25 cellular contexts compared by ENCODE assay signal in genomic region chr20:16216227-16217210, GRCh38.
DNase-seq lines count a peak whose midpoint lies in the region; ATAC-seq and TF ChIP-seq lines count a peak whose summit lies in the region.
"Had no signal": no experiment of that assay in that cellular context is flagged by ENCODE, and none has a peak within 500 bp of the region (broad histone marks: within the 10 kb centered on the region; RNA-seq: fewer than 3 reads in every experiment).

No MANE protein-coding gene starts in this region.

- H3K4me3 Mint-ChIP-seq in T-cell, result no peak overlapping the region
- H3K4me3 Mint-ChIP-seq: activated T-cell treated with anti-CD3 and anti-CD28 coated beads, Interleukin-2, amount 50 U/mL, for 24 hours; CD4-positive, alpha-beta memory T cell; stimulated activated naive CD8-positive, alpha-beta T cell treated with anti-CD3 and anti-CD28 coated beads, Interleukin-15, Interleukin-2, amounts not matched to agents 100 ng/mL and 50 ng/mL, for 24 hours; WTC11 had no signal

- no peaks in the 10 kb centered on the region for H3F3A ChIP-seq in SK-N-SH (replicated peaks; ENCODE audit: insufficient read depth)

- no peaks in the 10 kb centered on the region for H3K79me2 ChIP-seq in SK-N-SH (ENCODE audit: insufficient read depth)

- no peak for TF ChIP-seq CTCF in SK-N-SH (IDR thresholded peaks at IDR 0.05)
- no peak for TF ChIP-seq CTCF in epithelial cell of esophagus (IDR thresholded peaks at IDR 0.05; ENCODE audit: insufficient read depth, low read depth, low read length, missing control alignments)

- H3K4me3 ChIP-seq in SK-N-SH (ENCODE audit: low read depth in 2 of 2, low read length in 1 of 2) (no peak overlapping the region), epithelial cell of esophagus (ENCODE audit: low read length) (no peak overlapping the region)
- H3K4me3 ChIP-seq: ascending aorta, MG63, right atrium auricular region, smooth muscle cell, testis had no signal

- no peak overlapping the region for H2AFZ ChIP-seq in SK-N-SH (ENCODE audit: low read depth)

- H3K27me3 Mint-ChIP-seq in T-cell, result peaks cover 3 to 4% of the 10 kb centered on the region in 2 donors
- H3K27me3 Mint-ChIP-seq: activated T-cell treated with anti-CD3 and anti-CD28 coated beads, Interleukin-2, amount 50 U/mL, for 24 hours; CD4-positive, alpha-beta memory T cell; stimulated activated naive CD8-positive, alpha-beta T cell treated with anti-CD3 and anti-CD28 coated beads, Interleukin-15, Interleukin-2, amounts not matched to agents 100 ng/mL and 50 ng/mL, for 24 hours had no signal

- H3K9me2 ChIP-seq in SK-N-SH, result no peaks in the 10 kb centered on the region

- H3K4me1 Mint-ChIP-seq in T-cell, result no peaks in the 10 kb centered on the region
- H3K4me1 Mint-ChIP-seq: CD4-positive, alpha-beta memory T cell had no signal

- no peaks in the 10 kb centered on the region for H3K36me3 Mint-ChIP-seq in T-cell
- H3K36me3 Mint-ChIP-seq: CD4-positive, alpha-beta memory T cell had no signal

- no peak overlapping the region for H3K27ac Mint-ChIP-seq in T-cell
- H3K27ac Mint-ChIP-seq: activated T-cell treated with anti-CD3 and anti-CD28 coated beads, Interleukin-2, amount 50 U/mL, for 24 hours; CD4-positive, alpha-beta memory T cell; stimulated activated naive CD8-positive, alpha-beta T cell treated with anti-CD3 and anti-CD28 coated beads, Interleukin-15, Interleukin-2, amounts not matched to agents 100 ng/mL and 50 ng/mL, for 24 hours; WTC11 had no signal

- H4K20me1 ChIP-seq in SK-N-SH (ENCODE audit: insufficient read depth), result no peaks in the 10 kb centered on the region

- H3K27ac ChIP-seq in SK-N-SH (ENCODE audit: low read depth in 2 of 2, low read length in 1 of 2), result no peak overlapping the region; a peak in 2 of 4 replicates
- H3K27ac ChIP-seq: ascending aorta, right atrium auricular region, testis had no signal

- 32% methylated on average over 16 of the region's 16 CpGs for WGBS in SK-N-SH (ENCODE audit: low lambda C conversion rate)

- no peaks in the 10 kb centered on the region for H3K27me3 ChIP-seq in SK-N-SH (ENCODE audit: insufficient read depth)
- H3K27me3 ChIP-seq: ascending aorta, MG63, right atrium auricular region, testis had no signal

- no peaks in the 10 kb centered on the region for H3K9me3 ChIP-seq in SK-N-SH
- H3K9me3 ChIP-seq: ascending aorta, MG63, right atrium auricular region, testis had no signal

- intact Hi-C loops in left cardiac atrium (cut with DNase I), result no loop called here

- ATAC-seq in SK-N-SH treated with all-trans-retinoic acid at 6 μM for 48 hours (no peak), T-cell (replicated peaks in 1 of 4) (no peak), left cardiac atrium (no peak)
- ATAC-seq: WTC11 had no signal

- DNase-seq in SK-N-SH (peak; percentile 34), RPMI7951 (ENCODE audit: low read depth) (peak; percentile 68), epithelial cell of esophagus (ENCODE audit: low read depth) (peak; percentile 2), T-cell (no peak), NCI-H1092 treated with DMSO at 0.1 percent for 48 hours (lab: John Stamatoyannopoulos, UW) (no peak), left cardiac atrium (no peak), activated gamma-delta T cell (lab: John Stamatoyannopoulos, UW) (no peak)
- DNase-seq: activated gamma-delta T cell treated with Interleukin-2 at 50 U/mL for 16 hours; activated T-cell treated with anti-CD3 and anti-CD28 coated beads, Interleukin-2, amount 50 U/mL, for 24 hours; caudate nucleus; CD4-positive, alpha-beta memory T cell; DMS53; islet precursor cell; MG63; NCI-H1105 treated with DMSO at 0.1 percent for 48 hours; NCI-H2029; NCI-H345; stimulated activated CD4-positive, alpha-beta T cell treated with anti-CD3 and anti-CD28 coated beads, Interleukin-1b, Interleukin-23, amount 100 ng/mL, for 48 hours; testis had no signal

- POLR2A ChIA-PET in SK-N-SH (lab: Yijun Ruan, JAX), result no interaction called here
- POLR2A ChIA-PET in T-cell (lab: Charles Lee), result no interaction called here

- peak in 1 of 2 experiments; percentile 31; a peak in 1 of 4 replicates for TF ChIP-seq EP300 in SK-N-SH (IDR thresholded peaks at IDR 0.05; ENCODE audit: borderline replicate concordance in 1 of 2, low read depth in 1 of 2, low read length in 1 of 2)

- peaks cover 9 to 17% (median 10%) of the 10 kb centered on the region in 3 donors for H3K9me3 Mint-ChIP-seq in T-cell
- H3K9me3 Mint-ChIP-seq: activated T-cell treated with anti-CD3 and anti-CD28 coated beads, Interleukin-2, amount 50 U/mL, for 24 hours had no signal

- no peak for TF ChIP-seq RAD21 in SK-N-SH (IDR thresholded peaks at IDR 0.05; ENCODE audit: low read length)

- no peak overlapping the region for H3K9ac ChIP-seq in SK-N-SH

- peaks cover 0 to 10% of the 10 kb centered on the region in 2 experiments; a peak in 1 of 4 replicates for H3K4me1 ChIP-seq in SK-N-SH (ENCODE audit: control insufficient read depth in 1 of 2, insufficient read depth in 2 of 2, low read depth in 1 of 2, low read length in 1 of 2)
- H3K4me1 ChIP-seq: ascending aorta, right atrium auricular region, testis had no signal

- CTCF ChIA-PET in SK-N-SH (lab: Yijun Ruan, JAX), result interaction anchor here (1.5 kb wide), 1 partner anchor 8 kb away, joined by 3 read pairs; no protein-coding TSS in a partner anchor
- CTCF ChIA-PET in T-cell (lab: Charles Lee), result no interaction called here

- no peak overlapping the region for H3K4me2 ChIP-seq in SK-N-SH
- H3K4me2 ChIP-seq: smooth muscle cell had no signal

- no peaks in the 10 kb centered on the region for H3K36me3 ChIP-seq in SK-N-SH (replicated peaks in 1 of 2; ENCODE audit: control insufficient read depth in 1 of 2, insufficient read depth in 2 of 2, low read length in 1 of 2)
- H3K36me3 ChIP-seq: ascending aorta, MG63, right atrium auricular region had no signal

TF ChIP-seq in SK-N-SH, 30 proteins besides CTCF, POLR2A, EP300 and RAD21:
- TF ChIP-seq RCOR1 (IDR thresholded peaks at IDR 0.05; ENCODE audit: low read length) (no peak), TEAD4 (IDR thresholded peaks at IDR 0.05; ENCODE audit: borderline replicate concordance, insufficient read depth) (no peak), ELF1 (IDR thresholded peaks at IDR 0.05) (no peak), FOXJ3 (CRISPR knock-in tag; IDR thresholded peaks at IDR 0.05) (no peak), FOSL2 (IDR thresholded peaks at IDR 0.05; ENCODE audit: borderline replicate concordance, low read depth) (no peak), MEF2A (IDR thresholded peaks at IDR 0.05; ENCODE audit: borderline replicate concordance, low read depth) (no peak), SIN3A (IDR thresholded peaks at IDR 0.05; ENCODE audit: borderline replicate concordance, low read depth, low read length) (no peak), JUND (IDR thresholded peaks at IDR 0.05) (no peak), USF1 (IDR thresholded peaks at IDR 0.05; ENCODE audit: borderline replicate concordance, low read depth) (no peak)

TF ChIP-seq in SK-N-SH treated with all-trans-retinoic acid at 6 μM for 48 hours, 23 proteins besides CTCF, POLR2A, EP300 and RAD21:
- TF ChIP-seq BACH2 (CRISPR knock-in tag; IDR thresholded peaks at IDR 0.05; ENCODE audit: borderline replicate concordance) (no peak), ARNTL (CRISPR knock-in tag; IDR thresholded peaks at IDR 0.05; ENCODE audit: borderline replicate concordance, low read depth) (no peak), CSDC2 (CRISPR knock-in tag; IDR thresholded peaks at IDR 0.05) (no peak), ESRRG (CRISPR knock-in tag; IDR thresholded peaks at IDR 0.05) (no peak), ISL1 (CRISPR knock-in tag; IDR thresholded peaks at IDR 0.05) (no peak), PATZ1 (CRISPR knock-in tag; IDR thresholded peaks at IDR 0.05; ENCODE audit: borderline replicate concordance) (no peak), TOX (CRISPR knock-in tag; IDR thresholded peaks at IDR 0.05; ENCODE audit: borderline replicate concordance) (no peak), ZNF8 (CRISPR knock-in tag; IDR thresholded peaks at IDR 0.05) (no peak), GLIS3 (CRISPR knock-in tag; IDR thresholded peaks at IDR 0.05) (no peak)
TF ChIP-seq in SK-N-SH treated with all-trans-retinoic acid at 6 μM for 48 hours: peak in this region for 0.

Comparison
In these comparisons a context has a peak if more than half of its experiments do, and no peak if none do; other contexts are left out.
1. DNase-seq: peak in SK-N-SH (single experiment), RPMI7951 (single experiment) and epithelial cell of esophagus (single experiment); none in T-cell (0 of 34), NCI-H1092 treated with DMSO at 0.1 percent for 48 hours (single experiment), left cardiac atrium (single experiment) and activated gamma-delta T cell (single experiment).